8 cellular contexts compared by ENCODE assay signal in genomic region chr12:48788522-48788851, GRCh38. TPM values are rescaled to one million over a fixed set of nuclear protein-coding genes. Genes with fewer than 3 reads are reported as not detected.
DNase-seq lines count a peak whose midpoint lies in the region; ATAC-seq, FAIRE-seq and TF ChIP-seq lines count a peak whose summit lies in the region.

No MANE protein-coding gene starts in this region.

- no peak for TF ChIP-seq CTCF in foreskin fibroblast (IDR thresholded peaks at IDR 0.05; ENCODE audit: low read depth, low read length)

- H3K36me3 Mint-ChIP-seq in T-cell: no peaks in the 10 kb centered on the region
- no peaks in the 10 kb centered on the region for H3K36me3 Mint-ChIP-seq in activated CD8-positive, alpha-beta memory T cell treated with anti-CD3 and anti-CD28 coated beads, Interleukin-2, amount 10 ng/mL, durations not matched to agents 7 days and 5 days

- ATAC-seq in GM18511 (IDR thresholded peaks at IDR 0.05; ENCODE audit: unreplicated experiment): peak; percentile 21
- ATAC-seq in T-cell (replicated peaks in 1 of 4): peak in 1 of 4 experiments; percentile 12
- peak; percentile 31 for ATAC-seq in sciatic nerve
- ATAC-seq in activated CD8-positive, alpha-beta memory T cell treated with anti-CD3 and anti-CD28 coated beads, Interleukin-2, amount 10 ng/mL, durations not matched to agents 7 days and 5 days: no peak
- no peak for ATAC-seq in HG02938 (IDR thresholded peaks at IDR 0.05; ENCODE audit: unreplicated experiment)

- H3K4me1 Mint-ChIP-seq in T-cell: peaks cover 5 to 18% (median 14%) of the 10 kb centered on the region in 3 donors
- peaks cover 4% of the 10 kb centered on the region for H3K4me1 Mint-ChIP-seq in activated CD8-positive, alpha-beta memory T cell treated with anti-CD3 and anti-CD28 coated beads, Interleukin-2, amount 10 ng/mL, durations not matched to agents 7 days and 5 days

- peaks cover 49% of the 10 kb centered on the region in 2 donors for H3K27me3 Mint-ChIP-seq in T-cell
- H3K27me3 Mint-ChIP-seq in activated CD8-positive, alpha-beta memory T cell treated with anti-CD3 and anti-CD28 coated beads, Interleukin-2, amount 10 ng/mL, durations not matched to agents 7 days and 5 days: peaks cover 56% of the 10 kb centered on the region

- FAIRE-seq in HTR-8/SVneo (lab: Jason Lieb, UNC): no peak

- no peak for DNase-seq in T-cell
- no peak for DNase-seq in foreskin fibroblast
- no peak for DNase-seq in sciatic nerve (ENCODE audit: low spot score)
- DNase-seq in activated CD8-positive, alpha-beta memory T cell treated with anti-CD3 and anti-CD28 coated beads, Interleukin-2, amount 10 ng/mL, durations not matched to agents 7 days and 5 days: no peak
- DNase-seq in effector CD8-positive, alpha-beta T cell (lab: John Stamatoyannopoulos, UW): no peak
- DNase-seq in HTR-8/SVneo (ENCODE audit: insufficient read length, low spot score): no peak

- intact Hi-C loops in sciatic nerve (cut with DNase I): no loop called here

- H3K4me3 Mint-ChIP-seq in T-cell: peak overlapping the region; percentile 63 to 73 (median 70)
- no peak overlapping the region for H3K4me3 Mint-ChIP-seq in activated CD8-positive, alpha-beta memory T cell treated with anti-CD3 and anti-CD28 coated beads, Interleukin-2, amount 10 ng/mL, durations not matched to agents 7 days and 5 days

- peak overlapping the region; percentile 78 to 82 for H3K4me3 ChIP-seq in foreskin fibroblast (ENCODE audit: low read depth in 1 of 2, low read length in 2 of 2)

- POLR2A ChIA-PET in T-cell (lab: Charles Lee): no interaction called here

- CTCF ChIA-PET in T-cell (lab: Charles Lee): no interaction called here
- CTCF ChIA-PET in activated CD8-positive, alpha-beta memory T cell treated with anti-CD3 and anti-CD28 coated beads, Interleukin-2, amount 10 ng/mL, durations not matched to agents 7 days and 5 days (lab: Charles Lee): interaction anchor here (0.6 to 11.4 kb wide), 2 partner anchors 34 to 402 kb away, joined by 3 to 286 read pairs; no protein-coding TSS in a partner anchor

- H3K27ac Mint-ChIP-seq in T-cell: no peak overlapping the region
- no peak overlapping the region for H3K27ac Mint-ChIP-seq in activated CD8-positive, alpha-beta memory T cell treated with anti-CD3 and anti-CD28 coated beads, Interleukin-2, amount 10 ng/mL, durations not matched to agents 7 days and 5 days

- no peaks in the 10 kb centered on the region for H3K9me3 Mint-ChIP-seq in T-cell
- H3K9me3 Mint-ChIP-seq in activated CD8-positive, alpha-beta memory T cell treated with anti-CD3 and anti-CD28 coated beads, Interleukin-2, amount 10 ng/mL, durations not matched to agents 7 days and 5 days (ENCODE audit: low read depth): no peaks in the 10 kb centered on the region

RNA-seq across cellular contexts. Expression of gene ADCY6, which starts 0.4 kb away (rescaled TPM):
- total RNA-seq in T-cell (under 1 TPM in 4 of 5 donors, not detected in 1; 0.10 to 0.76 (median 0.66) TPM), sciatic nerve (75.9 TPM)
- total RNA-seq in activated CD8-positive, alpha-beta memory T cell treated with anti-CD3 and anti-CD28 coated beads, Interleukin-2, amount 10 ng/mL, durations not matched to agents 7 days and 5 days: under 1 TPM; 0.15 to 0.42 TPM

RNA-seq across cellular contexts. Expression of gene CACNB3, which starts 29.8 kb away (rescaled TPM):
- total RNA-seq in T-cell (10 to 100 TPM in 2 of 5 donors, 1 to 10 TPM in 3; 4.3 to 12.4 (median 8.9) TPM), sciatic nerve (24.1 TPM)
- 10 to 100 TPM; 11.0 to 12.8 TPM for total RNA-seq in activated CD8-positive, alpha-beta memory T cell treated with anti-CD3 and anti-CD28 coated beads, Interleukin-2, amount 10 ng/mL, durations not matched to agents 7 days and 5 days

Comparison
In these comparisons a context has a peak if more than half of its experiments do, and no peak if none do; other contexts are left out.
1. ATAC-seq: peak in GM18511 (single experiment) and sciatic nerve (single experiment); none in activated CD8-positive, alpha-beta memory T cell treated with anti-CD3 and anti-CD28 coated beads, Interleukin-2, amount 10 ng/mL, durations not matched to agents 7 days and 5 days (single experiment) and HG02938 (single experiment).
2. RNA of gene ADCY6, which starts 0.4 kb away (total RNA-seq): 75.9 TPM in sciatic nerve (single experiment); 0.10 to 0.76 TPM in T-cell and 0.15 to 0.42 TPM in activated CD8-positive, alpha-beta memory T cell treated with anti-CD3 and anti-CD28 coated beads, Interleukin-2, amount 10 ng/mL, durations not matched to agents 7 days and 5 days; every median in the first group is over 10 times any median in the second.